In genomic region chr2:30226144-30227032, GRCh38 we compare ENCODE assay signal across 9 cellular contexts. TPM values are rescaled to one million over a fixed set of nuclear protein-coding genes. Genes with fewer than 3 reads are reported as not detected.
DNase-seq lines count a peak whose midpoint lies in the region; ATAC-seq and TF ChIP-seq lines count a peak whose summit lies in the region.
"Had no signal": no experiment of that assay in that cellular context is flagged by ENCODE, and none has a peak within 500 bp of the region (broad histone marks: within the 10 kb centered on the region; RNA-seq: fewer than 3 reads in every experiment).

No MANE protein-coding gene starts in this region.

- peaks cover 12 to 41% (median 21%) of the 10 kb centered on the region in 4 donors for H3K4me1 ChIP-seq in transverse colon

- H3K27me3 Mint-ChIP-seq in activated naive CD4-positive, alpha-beta T cell treated with anti-CD3 and anti-CD28 coated beads for 36 hours (ENCODE audit: low read depth) = peaks cover 3% of the 10 kb centered on the region
- H3K27me3 Mint-ChIP-seq in activated CD4-positive, alpha-beta memory T cell treated with anti-CD3 and anti-CD28 coated beads for 36 hours = no peaks in the 10 kb centered on the region

- ATAC-seq in HG02588 (IDR thresholded peaks at IDR 0.05; ENCODE audit: unreplicated experiment) (no peak), GM19328 (IDR thresholded peaks at IDR 0.05; ENCODE audit: unreplicated experiment) (no peak)

- TF ChIP-seq POLR2A in transverse colon (IDR thresholded peaks at IDR 0.05) = no peak

- H3K27ac ChIP-seq in transverse colon = peak overlapping the region; percentile 67 to 80 (median 77)

- H3K4me3 Mint-ChIP-seq in activated naive CD4-positive, alpha-beta T cell treated with anti-CD3 and anti-CD28 coated beads for 36 hours = peak overlapping the region; percentile 81
- H3K4me3 Mint-ChIP-seq in activated CD4-positive, alpha-beta memory T cell treated with anti-CD3 and anti-CD28 coated beads for 36 hours = peak overlapping the region; percentile 83

- TF ChIP-seq EP300 in transverse colon (IDR thresholded peaks at IDR 0.05; ENCODE audit: low read depth) = no peak

- no peak overlapping the region for H3K4me3 ChIP-seq in transverse colon

- POLR2A ChIA-PET in activated CD4-positive, alpha-beta memory T cell treated with anti-CD3 and anti-CD28 coated beads for 36 hours (lab: Charles Lee) = interaction anchor here (0.7 to 3.3 kb wide), 17 partner anchors 8 to 221 kb away, joined by 3 to 33 read pairs (median 5); partner anchors contain the start of genes LCLAT1 and YPEL5

- in situ Hi-C loops in transverse colon (cut with MboI; ENCODE audit: low pct_ligation_motif_present in 1 of 4, low pct_unique_long_range_greater_than_20kb in 1 of 4, low sequenced_read_pairs in 3 of 4) = loop anchor here in 2 of 4 donors (25.0 kb wide), 2 partner anchors 186 to 211 kb away; partner anchors contain the start of gene LCLAT1 (in 1 of the 2)

- no peaks in the 10 kb centered on the region for H3K9me3 Mint-ChIP-seq in activated naive CD4-positive, alpha-beta T cell treated with anti-CD3 and anti-CD28 coated beads for 36 hours
- no peaks in the 10 kb centered on the region for H3K9me3 Mint-ChIP-seq in activated CD4-positive, alpha-beta memory T cell treated with anti-CD3 and anti-CD28 coated beads for 36 hours

- H3K36me3 Mint-ChIP-seq in activated naive CD4-positive, alpha-beta T cell treated with anti-CD3 and anti-CD28 coated beads for 36 hours (ENCODE audit: low read depth) = no peaks in the 10 kb centered on the region
- no peaks in the 10 kb centered on the region for H3K36me3 Mint-ChIP-seq in activated CD4-positive, alpha-beta memory T cell treated with anti-CD3 and anti-CD28 coated beads for 36 hours

- WGBS in transverse colon (ENCODE audit: low coverage in 1 of 2), 2 donors = 69 to 74% methylated on average over 7 to 10 of the region's 10 CpGs

- peaks cover 12% of the 10 kb centered on the region for H3K27me3 ChIP-seq in transverse colon

- no peaks in the 10 kb centered on the region for H3K36me3 ChIP-seq in transverse colon

- CTCF ChIA-PET in activated naive CD4-positive, alpha-beta T cell treated with anti-CD3 and anti-CD28 coated beads for 36 hours (lab: Charles Lee) = interaction anchor here (0.6 to 9.8 kb wide), 19 partner anchors 9 to 485 kb away, joined by 3 to 97 read pairs (median 4); partner anchors contain the start of gene YPEL5
- CTCF ChIA-PET in activated CD4-positive, alpha-beta memory T cell treated with anti-CD3 and anti-CD28 coated beads for 36 hours (lab: Charles Lee) = interaction anchor here (0.7 to 7.7 kb wide), 14 partner anchors 12 to 486 kb away, joined by 3 to 79 read pairs (median 4); partner anchors contain the start of gene YPEL5

- TF ChIP-seq CTCF in transverse colon (IDR thresholded peaks at IDR 0.05) = no peak

- H3K9me3 ChIP-seq in transverse colon = no peaks in the 10 kb centered on the region

- intact Hi-C loops in activated naive CD4-positive, alpha-beta T cell treated with anti-CD3 and anti-CD28 coated beads for 36 hours (cut with micrococcal nuclease) = loop anchor here (1.0 kb wide), 6 partner anchors 10 to 222 kb away; no protein-coding TSS in a partner anchor
- intact Hi-C loops in activated CD4-positive, alpha-beta memory T cell treated with anti-CD3 and anti-CD28 coated beads for 36 hours (cut with micrococcal nuclease) = loop anchor here (1.0 kb wide), 2 partner anchors 9 kb away; no protein-coding TSS in a partner anchor
- intact Hi-C loops in transverse colon (cut with DNase I; ENCODE audit: low total_unique reads) = no loop called here

- peak; percentile 51 for DNase-seq in activated naive CD4-positive, alpha-beta T cell treated with anti-CD3 and anti-CD28 coated beads for 36 hours
- DNase-seq in activated naive CD4-positive, alpha-beta T cell treated with anti-CD3 and anti-CD28 coated beads, Interleukin-2, amount 50 U/mL, for 16 hours = no peak
- DNase-seq in activated CD4-positive, alpha-beta memory T cell treated with anti-CD3 and anti-CD28 coated beads for 36 hours = peak; percentile 43
- DNase-seq in kidney glomerular epithelial cell (lab: John Stamatoyannopoulos, UW) = peak; percentile 46
- no peak for DNase-seq in transverse colon
- no peak for DNase-seq in stimulated activated CD8-positive, alpha-beta memory T cell treated with anti-CD3 and anti-CD28 coated beads, Interleukin-4, amount 100 ng/mL, for 48 hours
- DNase-seq: Calu3 had no signal

- H3K27ac Mint-ChIP-seq in activated naive CD4-positive, alpha-beta T cell treated with anti-CD3 and anti-CD28 coated beads for 36 hours = peak overlapping the region; percentile 87
- peak overlapping the region; percentile 97 for H3K27ac Mint-ChIP-seq in activated CD4-positive, alpha-beta memory T cell treated with anti-CD3 and anti-CD28 coated beads for 36 hours

- H3K4me1 Mint-ChIP-seq in activated naive CD4-positive, alpha-beta T cell treated with anti-CD3 and anti-CD28 coated beads for 36 hours (ENCODE audit: low read depth) = peaks cover 69% of the 10 kb centered on the region
- peaks cover 76% of the 10 kb centered on the region for H3K4me1 Mint-ChIP-seq in activated CD4-positive, alpha-beta memory T cell treated with anti-CD3 and anti-CD28 coated beads for 36 hours (ENCODE audit: low read depth)

RNA-seq across cellular contexts. Expression of gene LBH, which starts 4.9 kb away (rescaled TPM):
- total RNA-seq in activated naive CD4-positive, alpha-beta T cell treated with anti-CD3 and anti-CD28 coated beads for 36 hours = 10 to 100 TPM; 71.4 to 75.3 TPM
- 100 to 1,000 TPM; 109 to 112 TPM for total RNA-seq in activated CD4-positive, alpha-beta memory T cell treated with anti-CD3 and anti-CD28 coated beads for 36 hours
- 10 to 100 TPM in 3 of 4 donors, 1 to 10 TPM in 1; 7.0 to 37.8 (median 16.3) TPM for total RNA-seq in transverse colon

Comparison
In these comparisons a context has a peak if more than half of its experiments do, and no peak if none do; other contexts are left out.
1. DNase-seq: peak in activated naive CD4-positive, alpha-beta T cell treated with anti-CD3 and anti-CD28 coated beads for 36 hours (single experiment), activated CD4-positive, alpha-beta memory T cell treated with anti-CD3 and anti-CD28 coated beads for 36 hours (single experiment) and kidney glomerular epithelial cell (single experiment); none in activated naive CD4-positive, alpha-beta T cell treated with anti-CD3 and anti-CD28 coated beads, Interleukin-2, amount 50 U/mL, for 16 hours (single experiment), transverse colon (single experiment) and stimulated activated CD8-positive, alpha-beta memory T cell treated with anti-CD3 and anti-CD28 coated beads, Interleukin-4, amount 100 ng/mL, for 48 hours (single experiment).